Comparison of ENCODE assay signal across 18 cellular contexts in genomic region chr9:27586200-27586599, GRCh38. TPM values are rescaled to one million over a fixed set of nuclear protein-coding genes. Genes with fewer than 3 reads are reported as not detected.
DNase-seq lines count a peak whose midpoint lies in the region; ATAC-seq, FAIRE-seq and TF ChIP-seq lines count a peak whose summit lies in the region.
"Had no signal": no experiment of that assay in that cellular context is flagged by ENCODE, and none has a peak within 500 bp of the region (broad histone marks: within the 10 kb centered on the region; RNA-seq: fewer than 3 reads in every experiment).

No MANE protein-coding gene starts in this region.

- in situ Hi-C loops in HepG2 (cut with HindIII; ENCODE audit: extremely low pct_ligation_motif_present, low pct_unique_long_range_greater_than_20kb): no loop called here

- H3K4me3 Mint-ChIP-seq in mesothelial cell of epicardium: no peak overlapping the region

- H3K9me3 ChIP-seq in Karpas-422 (ENCODE audit: low read length): no peaks in the 10 kb centered on the region
- H3K9me3 ChIP-seq in HepG2 (ENCODE audit: low read length): no peaks in the 10 kb centered on the region
- H3K9me3 ChIP-seq: Caco-2, SJCRH30, testis had no signal

- H3K4me3 ChIP-seq in Karpas-422 (ENCODE audit: low read length) (no peak overlapping the region), HepG2 (replicated peaks in 1 of 3; ENCODE audit: insufficient read depth in 1 of 3, low read depth in 2 of 3, low read length in 3 of 3) (no peak overlapping the region)
- H3K4me3 ChIP-seq: SJCRH30, testis had no signal

- CTCF ChIA-PET in HepG2 (lab: Yijun Ruan, JAX; ENCODE audit: low intra/inter-chr PET ratio, low total read pairs): no interaction called here

- no peaks in the 10 kb centered on the region for H3K4me1 Mint-ChIP-seq in mesothelial cell of epicardium

- no peak overlapping the region for H3K27ac ChIP-seq in Karpas-422 (ENCODE audit: low read length)
- no peak overlapping the region for H3K27ac ChIP-seq in HepG2 (ENCODE audit: extremely low read length, insufficient read depth, low read length)
- H3K27ac ChIP-seq: SJCRH30, testis had no signal

- WGBS in HepG2 (ENCODE audit: low lambda C conversion rate): 25% methylated on average over 3 of the region's 3 CpGs

- no peak for TF ChIP-seq RAD21 in HepG2 (CRISPR knock-in tag; IDR thresholded peaks at IDR 0.05)

- no peaks in the 10 kb centered on the region for H3K9me2 ChIP-seq in Karpas-422 (replicated peaks; ENCODE audit: insufficient read depth, low read length)

- H3K4me2 ChIP-seq in Karpas-422 (ENCODE audit: low read depth, low read length, poor library complexity, severe bottlenecking) (peak overlapping the region; percentile 28), HepG2 (ENCODE audit: low read depth, low read length) (peak overlapping the region; percentile 41; the same call in 1 of the 2 replicates)

- H3K9me3 Mint-ChIP-seq in mesothelial cell of epicardium: peaks cover under 1% of the 10 kb centered on the region

- no peak overlapping the region for H3K27ac Mint-ChIP-seq in mesothelial cell of epicardium

- no TSS peak for BruUV-seq in HepG2 (replicated peaks; lab: Mats Ljungman, UMichigan)

- POLR2A ChIA-PET in HepG2 (lab: Yijun Ruan, JAX): no interaction called here

- H3K79me2 ChIP-seq in Karpas-422 (ENCODE audit: low read length): no peaks in the 10 kb centered on the region
- no peaks in the 10 kb centered on the region for H3K79me2 ChIP-seq in HepG2 (ENCODE audit: insufficient read depth, low read length)

- H3K36me3 Mint-ChIP-seq in mesothelial cell of epicardium: no peaks in the 10 kb centered on the region

- H3K27me3 ChIP-seq in Karpas-422 (ENCODE audit: low read length) (no peaks in the 10 kb centered on the region), HepG2 (ENCODE audit: control insufficient read depth in 1 of 2, insufficient read depth in 2 of 2, low read length in 2 of 2) (no peaks in the 10 kb centered on the region)
- H3K27me3 ChIP-seq: SJCRH30, testis had no signal

- DNase-seq in Karpas-422 (no peak), HepG2 (ENCODE audit: low spot score) (no peak), mesothelial cell of epicardium (ENCODE audit: low spot score in 2 of 2, unreplicated experiment in 2 of 2) (no peak), HTR-8/SVneo (ENCODE audit: insufficient read length, low spot score) (no peak)
- no peak for DNase-seq in stimulated activated CD4-positive, alpha-beta T cell treated with anti-CD3 and anti-CD28 coated beads, Interleukin-4, amount 100 ng/mL, for 24 hours
- DNase-seq: activated gamma-delta T cell treated with Interleukin-2 at 50 U/mL for 16 hours; anterior cingulate cortex; Caco-2; foreskin fibroblast; H7; hypothalamus; midbrain; NK-92 treated with Interleukin-12 subunit alpha and Interleukin-12 subunit beta, amount 100 ng/mL, for 24 hours; SJCRH30; testis had no signal

- H2AFZ ChIP-seq in Karpas-422 (ENCODE audit: low read length) (0 out of 2 replicates have a peak overlapping the region, but pooled peaks have one; percentile 80), HepG2 (ENCODE audit: low read length) (peak overlapping the region; percentile 36)

- H3K9ac ChIP-seq in Karpas-422 (ENCODE audit: low read length) (no peak overlapping the region), HepG2 (ENCODE audit: insufficient read depth, low read depth, low read length) (no peak overlapping the region)

- ATAC-seq in GM18505 (IDR thresholded peaks at IDR 0.05; ENCODE audit: unreplicated experiment) (peak; percentile 35), GM21786 (IDR thresholded peaks at IDR 0.05; ENCODE audit: unreplicated experiment) (peak; percentile 56), HepG2 (no peak), SK-N-SH treated with all-trans-retinoic acid at 6 μM for 48 hours (no peak)

- no peak for TF ChIP-seq CTCF in HepG2 (CRISPR knock-in tag; IDR thresholded peaks at IDR 0.05)
- TF ChIP-seq CTCF in mesothelial cell of epicardium (IDR thresholded peaks at IDR 0.05; ENCODE audit: unreplicated experiment): no peak

- no peaks in the 10 kb centered on the region for H4K20me1 ChIP-seq in Karpas-422 (ENCODE audit: insufficient read depth, low read depth, low read length)
- H4K20me1 ChIP-seq in HepG2 (ENCODE audit: insufficient read depth, low read length): no peaks in the 10 kb centered on the region

- TF ChIP-seq POLR2A in GM18505 (IDR thresholded peaks at IDR 0.05; ENCODE audit: borderline replicate concordance, extremely low read depth, insufficient read depth, insufficient read length) (no peak), HepG2 (IDR thresholded peaks at IDR 0.05; ENCODE audit: insufficient read depth in 1 of 2, low read depth in 2 of 2, low read length in 2 of 2) (no peak)

- no peaks in the 10 kb centered on the region for H3K27me3 Mint-ChIP-seq in mesothelial cell of epicardium (ENCODE audit: low read depth)

- intact Hi-C loops in HepG2 (cut with micrococcal nuclease; ENCODE audit: unreplicated experiment): no loop called here

- TF ChIP-seq EP300 in HepG2 (IDR thresholded peaks at IDR 0.05; ENCODE audit: low read depth in 2 of 2, low read length in 2 of 2) (no peak), HepG2 (CRISPR knock-in tag; IDR thresholded peaks at IDR 0.05; ENCODE audit: borderline replicate concordance) (no peak)

- H3K36me3 ChIP-seq in Karpas-422 (ENCODE audit: insufficient read depth, low read length) (no peaks in the 10 kb centered on the region), HepG2 (replicated peaks in 1 of 2; ENCODE audit: control insufficient read depth in 1 of 2, insufficient read depth in 2 of 2, low read length in 2 of 2) (no peaks in the 10 kb centered on the region)
- H3K36me3 ChIP-seq: SJCRH30 had no signal

- FAIRE-seq in HepG2 (lab: Jason Lieb, UNC) (no peak), HTR-8/SVneo (lab: Jason Lieb, UNC) (no peak)

- H3K4me1 ChIP-seq in Karpas-422 (ENCODE audit: low read length) (peaks cover 28% of the 10 kb centered on the region), HepG2 (ENCODE audit: insufficient read depth, low read length) (no peaks in the 10 kb centered on the region)
- H3K4me1 ChIP-seq: Caco-2, SJCRH30, testis had no signal

TF ChIP-seq in HepG2, 621 proteins besides CTCF, POLR2A, EP300 and RAD21 (continues in another document):
- TF ChIP-seq REPIN1 (CRISPR knock-in tag; IDR thresholded peaks at IDR 0.05; ENCODE audit: borderline replicate concordance, low read depth): no peak

TF ChIP-seq in SK-N-SH treated with all-trans-retinoic acid at 6 μM for 48 hours, 23 proteins besides CTCF, POLR2A, EP300 and RAD21 (continues in another document):
- TF ChIP-seq ZFP30 (CRISPR knock-in tag; IDR thresholded peaks at IDR 0.05) (no peak), ISL1 (CRISPR knock-in tag; IDR thresholded peaks at IDR 0.05) (no peak)

RNA-seq across cellular contexts. Expression of gene C9orf72, which starts 12.9 kb away (rescaled TPM):
- 14.0 and 40.6 TPM in 2 replicates for total RNA-seq in Karpas-422 (2014; rRNA removed; shearing (Covaris generic); ENCODE audit: low replicate concordance)
- total RNA-seq in HepG2 (2016; rRNA removed; fragmentation: Illumina TruSeq; extraction: Trizol) (3.1 and 4.5 TPM in 2 replicates), mesothelial cell of epicardium (22.0 to 22.9 TPM (median 22.0 TPM) in 3 replicates)
- total RNA-seq in HepG2 (2016; cell fraction: cytosol; rRNA removed; fragmentation: Illumina TruSeq; extraction: Trizol; ENCODE audit: low read depth): 0.81 and 0.88 TPM in 2 replicates
- 3.4 and 4.6 TPM in 2 replicates for total RNA-seq in HepG2 (2016; cell fraction: insoluble cytoplasmic fraction; rRNA removed; fragmentation: Illumina TruSeq; extraction: Trizol)
- total RNA-seq in HepG2 (2016; cell fraction: membrane; rRNA removed; fragmentation: Illumina TruSeq; extraction: Trizol): 1.3 and 1.7 TPM in 2 replicates
- total RNA-seq in HepG2 (2016; cell fraction: nucleus; rRNA removed; fragmentation: Illumina TruSeq; extraction: Trizol): 8.0 and 9.1 TPM in 2 replicates
- polyA plus RNA-seq in HepG2 (2011; rRNA removed): 5.2 and 5.9 TPM in 2 replicates
- 0.94 and 2.1 TPM in 2 replicates for polyA plus RNA-seq in HepG2 (2011; cell fraction: cytosol; rRNA removed)
- polyA plus RNA-seq in HepG2 (2011; cell fraction: nucleus; rRNA removed): 7.7 and 10.3 TPM in 2 replicates
- polyA plus RNA-seq in HepG2 (2012): 6.4 and 10.0 TPM in 2 replicates
- 0.33 and 0.44 TPM in 2 replicates for polyA plus RNA-seq in HepG2 (2016; cell fraction: cytosol; fragmentation: Illumina TruSeq; extraction: Trizol; ENCODE audit: low read depth)
- polyA plus RNA-seq in HepG2 (2016; cell fraction: insoluble cytoplasmic fraction; fragmentation: Illumina TruSeq; extraction: Trizol; ENCODE audit: low read depth): 2.7 and 2.9 TPM in 2 replicates
- 0.84 and 1.1 TPM in 2 replicates for polyA plus RNA-seq in HepG2 (2016; cell fraction: membrane; fragmentation: Illumina TruSeq; extraction: Trizol; ENCODE audit: low read depth)
- polyA plus RNA-seq in HepG2 (2016; cell fraction: nucleus; fragmentation: Illumina TruSeq; extraction: Trizol; ENCODE audit: insufficient read depth, low read depth): 7.7 and 8.0 TPM in 2 replicates
- 4.3 and 5.2 TPM in 2 replicates for polyA minus RNA-seq in HepG2 (2011; rRNA and poly(A)+ RNA removed; ENCODE audit: low replicate concordance)
- 2.4 and 3.7 TPM in 2 replicates for polyA minus RNA-seq in HepG2 (2011; cell fraction: cytosol; rRNA and poly(A)+ RNA removed)
- polyA minus RNA-seq in HepG2 (2011; cell fraction: nucleus; rRNA and poly(A)+ RNA removed): 34.9 and 41.5 TPM in 2 replicates

RNA-seq across cellular contexts. Expression of gene MOB3B, which starts 56.6 kb away (rescaled TPM):
- total RNA-seq in Karpas-422 (2014; rRNA removed; shearing (Covaris generic); ENCODE audit: low replicate concordance): 0.25 and 0.45 TPM in 2 replicates
- total RNA-seq in HepG2 (2016; rRNA removed; fragmentation: Illumina TruSeq; extraction: Trizol) (0.03 and 0.09 TPM in 2 replicates), mesothelial cell of epicardium (13.6 to 14.8 TPM (median 14.6 TPM) in 3 replicates)
- total RNA-seq in HepG2 (2016; cell fraction: cytosol; rRNA removed; fragmentation: Illumina TruSeq; extraction: Trizol; ENCODE audit: low read depth): not detected in 2 replicates
- total RNA-seq in HepG2 (2016; cell fraction: insoluble cytoplasmic fraction; rRNA removed; fragmentation: Illumina TruSeq; extraction: Trizol): 0.06 TPM in 2 replicates
- 0.03 and 0.09 TPM in 2 replicates for total RNA-seq in HepG2 (2016; cell fraction: membrane; rRNA removed; fragmentation: Illumina TruSeq; extraction: Trizol)
- not detected in 2 replicates for total RNA-seq in HepG2 (2016; cell fraction: nucleus; rRNA removed; fragmentation: Illumina TruSeq; extraction: Trizol)
- polyA plus RNA-seq in HepG2 (2011; rRNA removed): 0.03 TPM in 2 replicates
- polyA plus RNA-seq in HepG2 (2011; cell fraction: cytosol; rRNA removed): 0.01 and 0.03 TPM in 2 replicates
- 0.03 and 0.07 TPM in 2 replicates for polyA plus RNA-seq in HepG2 (2011; cell fraction: nucleus; rRNA removed)
- polyA plus RNA-seq in HepG2 (2012): 0.04 and 0.09 TPM in 2 replicates
- polyA plus RNA-seq in HepG2 (2016; cell fraction: cytosol; fragmentation: Illumina TruSeq; extraction: Trizol; ENCODE audit: low read depth): not detected in 2 replicates
- polyA plus RNA-seq in HepG2 (2016; cell fraction: insoluble cytoplasmic fraction; fragmentation: Illumina TruSeq; extraction: Trizol; ENCODE audit: low read depth): 0.07 and 0.10 TPM in 2 replicates
- 0.03 TPM in 1 of 2 replicates, not detected in the other for polyA plus RNA-seq in HepG2 (2016; cell fraction: membrane; fragmentation: Illumina TruSeq; extraction: Trizol; ENCODE audit: low read depth)
- polyA plus RNA-seq in HepG2 (2016; cell fraction: nucleus; fragmentation: Illumina TruSeq; extraction: Trizol; ENCODE audit: insufficient read depth, low read depth): 0.11 TPM in 1 of 2 replicates, not detected in the other
- 0.02 and 15.4 TPM in 2 replicates for polyA minus RNA-seq in HepG2 (2011; rRNA and poly(A)+ RNA removed; ENCODE audit: low replicate concordance)
- polyA minus RNA-seq in HepG2 (2011; cell fraction: cytosol; rRNA and poly(A)+ RNA removed): not detected in 2 replicates
- 0.12 TPM in 1 of 2 replicates, not detected in the other for polyA minus RNA-seq in HepG2 (2011; cell fraction: nucleus; rRNA and poly(A)+ RNA removed)

Comparison
In these comparisons a context has a peak if more than half of its experiments do, and no peak if none do; other contexts are left out.
1. ATAC-seq: peak in GM18505 (single experiment) and GM21786 (single experiment); none in HepG2 (single experiment) and SK-N-SH treated with all-trans-retinoic acid at 6 μM for 48 hours (single experiment).
2. RNA of gene MOB3B, which starts 56.6 kb away (total RNA-seq): 13.6 to 14.8 TPM in mesothelial cell of epicardium; 0.25 to 0.45 TPM in Karpas-422 and 0.03 to 0.09 TPM in HepG2; every median in the first group is over 10 times any median in the second.